ENCODE assay signal across 10 cellular contexts in genomic region chr6:167094820-167095637, GRCh38. TPM values are rescaled to one million over a fixed set of nuclear protein-coding genes. Genes with fewer than 3 reads are reported as not detected.
DNase-seq lines count a peak whose midpoint lies in the region; ATAC-seq and TF ChIP-seq lines count a peak whose summit lies in the region.
"Had no signal": no experiment of that assay in that cellular context is flagged by ENCODE, and none has a peak within 500 bp of the region (broad histone marks: within the 10 kb centered on the region; RNA-seq: fewer than 3 reads in every experiment).

No MANE protein-coding gene starts in this region.

- peaks cover 54 to 71% (median 59%) of the 10 kb centered on the region in 3 donors for H3K4me1 Mint-ChIP-seq in IgD-negative memory B cell
- H3K4me1 Mint-ChIP-seq in Caco-2 (ENCODE audit: low read depth, unreplicated experiment): no peaks in the 10 kb centered on the region

- ATAC-seq in GM18502 (IDR thresholded peaks at IDR 0.05; ENCODE audit: poor library complexity, unreplicated experiment) (peak; percentile 59), GM21576 (IDR thresholded peaks at IDR 0.05; ENCODE audit: unreplicated experiment) (peak; percentile 37)

- TF ChIP-seq CTCF in Caco-2 (IDR thresholded peaks at IDR 0.05; ENCODE audit: insufficient read depth in 1 of 2, low read depth in 1 of 2, low read length in 1 of 2, severe bottlenecking in 1 of 2, unreplicated experiment in 1 of 2): no peak

- no peak overlapping the region for H3K4me3 ChIP-seq in Caco-2 (ENCODE audit: low read depth, low read length)

- no TSS peak for BruUV-seq in Caco-2 (replicated peaks; lab: Mats Ljungman, UMichigan)

- no peaks in the 10 kb centered on the region for H3K36me3 ChIP-seq in Caco-2 (ENCODE audit: control insufficient read depth, insufficient read depth, low read length)

- H3K4me3 Mint-ChIP-seq in IgD-negative memory B cell (peak overlapping the region; percentile 93 to 99 (median 97)), Caco-2 (ENCODE audit: unreplicated experiment) (no peak overlapping the region)

- no peaks in the 10 kb centered on the region for H3K27me3 ChIP-seq in Caco-2 (replicated peaks; ENCODE audit: control insufficient read depth, insufficient read depth, low read length)

- no peaks in the 10 kb centered on the region for H3K4me1 ChIP-seq in Caco-2

- POLR2A ChIA-PET in Caco-2 (lab: Charles Lee): no interaction called here

- H3K9me3 Mint-ChIP-seq in IgD-negative memory B cell: no peaks in the 10 kb centered on the region
- no peaks in the 10 kb centered on the region for H3K9me3 Mint-ChIP-seq in Caco-2 (ENCODE audit: unreplicated experiment)

- H3K9me3 ChIP-seq in Caco-2: no peaks in the 10 kb centered on the region

- no peaks in the 10 kb centered on the region for H3K27me3 Mint-ChIP-seq in IgD-negative memory B cell
- no peaks in the 10 kb centered on the region for H3K27me3 Mint-ChIP-seq in Caco-2 (ENCODE audit: insufficient read depth, unreplicated experiment)

- intact Hi-C loops in Caco-2 (cut with micrococcal nuclease; ENCODE audit: unreplicated experiment): no loop called here

- CTCF ChIA-PET in Caco-2 (lab: Charles Lee): interaction anchor here (1.2 kb wide), 1 partner anchor 47 kb away, joined by 3 read pairs; no protein-coding TSS in a partner anchor

- H3K36me3 Mint-ChIP-seq in IgD-negative memory B cell: peaks cover 1% of the 10 kb centered on the region
- H3K36me3 Mint-ChIP-seq in Caco-2 (ENCODE audit: insufficient read depth, unreplicated experiment): no peaks in the 10 kb centered on the region

- DNase-seq in islet precursor cell (peak; percentile 4), globus pallidus (ENCODE audit: low spot score) (no peak), Caco-2 (no peak), DMS153 treated with DMSO at 0.1 percent for 48 hours (lab: John Stamatoyannopoulos, UW; ENCODE audit: unreplicated experiment) (no peak)
- DNase-seq in stimulated activated CD4-positive, alpha-beta T cell treated with anti-CD3 and anti-CD28 coated beads, Interleukin-4, amount 100 ng/mL, for 4 hours: no peak

- H3K27ac Mint-ChIP-seq in IgD-negative memory B cell: peak overlapping the region; percentile 99 to 100 (median 100)
- no peak overlapping the region for H3K27ac Mint-ChIP-seq in Caco-2 (ENCODE audit: unreplicated experiment)

RNA-seq across cellular contexts. Expression of gene CCR6, which starts 27.9 kb away (rescaled TPM):
- 79.3 TPM for polyA plus RNA-seq in IgD-negative memory B cell
- total RNA-seq in Caco-2 (2022): not detected in 2 replicates
- total RNA-seq: lung microvascular endothelial cell, temporal lobe had no signal
